In genomic region chr3:72152551-72153476, GRCh38 we compare ENCODE assay signal across 1 cellular context.
TF ChIP-seq lines count a peak whose summit lies in the region.

No MANE protein-coding gene starts in this region.

TF ChIP-seq in HepG2, 621 proteins besides CTCF, POLR2A, EP300 and RAD21 (continued from another document and continues in another):
- TF ChIP-seq FOXP4 (CRISPR knock-in tag; IDR thresholded peaks at IDR 0.05), result peak; percentile 22; the same call in 1 of the 2 replicates
- TF ChIP-seq RELA (CRISPR knock-in tag; IDR thresholded peaks at IDR 0.05), result no peak
- TF ChIP-seq ARID4A (CRISPR knock-in tag; IDR thresholded peaks at IDR 0.05; ENCODE audit: borderline replicate concordance), result peak; percentile 21; the same call in 1 of the 2 replicates
- no peak; the same call in 1 of the 2 replicates for TF ChIP-seq EEA1 (CRISPR knock-in tag; IDR thresholded peaks at IDR 0.05; ENCODE audit: borderline replicate concordance)
- TF ChIP-seq SALL2 (CRISPR knock-in tag; IDR thresholded peaks at IDR 0.05), result no peak
- TF ChIP-seq ZNF607 (CRISPR knock-in tag; IDR thresholded peaks at IDR 0.05; ENCODE audit: borderline replicate concordance), result peak; percentile 49; the same call in 1 of the 2 replicates
- peak; percentile 47 for TF ChIP-seq GATAD2A (CRISPR knock-in tag; IDR thresholded peaks at IDR 0.05)
- TF ChIP-seq, protein P1, sequence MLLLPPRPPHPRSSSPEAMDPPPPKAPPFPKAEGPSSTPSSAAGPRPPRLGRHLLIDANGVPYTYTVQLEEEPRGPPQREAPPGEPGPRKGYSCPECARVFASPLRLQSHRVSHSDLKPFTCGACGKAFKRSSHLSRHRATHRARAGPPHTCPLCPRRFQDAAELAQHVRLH (CRISPR knock-in tag; IDR thresholded peaks at IDR 0.05; ENCODE audit: borderline replicate concordance, low read depth), result no peak
- no peak for TF ChIP-seq TCF7 (IDR thresholded peaks at IDR 0.05; ENCODE audit: low read depth)
- TF ChIP-seq, protein P2, sequence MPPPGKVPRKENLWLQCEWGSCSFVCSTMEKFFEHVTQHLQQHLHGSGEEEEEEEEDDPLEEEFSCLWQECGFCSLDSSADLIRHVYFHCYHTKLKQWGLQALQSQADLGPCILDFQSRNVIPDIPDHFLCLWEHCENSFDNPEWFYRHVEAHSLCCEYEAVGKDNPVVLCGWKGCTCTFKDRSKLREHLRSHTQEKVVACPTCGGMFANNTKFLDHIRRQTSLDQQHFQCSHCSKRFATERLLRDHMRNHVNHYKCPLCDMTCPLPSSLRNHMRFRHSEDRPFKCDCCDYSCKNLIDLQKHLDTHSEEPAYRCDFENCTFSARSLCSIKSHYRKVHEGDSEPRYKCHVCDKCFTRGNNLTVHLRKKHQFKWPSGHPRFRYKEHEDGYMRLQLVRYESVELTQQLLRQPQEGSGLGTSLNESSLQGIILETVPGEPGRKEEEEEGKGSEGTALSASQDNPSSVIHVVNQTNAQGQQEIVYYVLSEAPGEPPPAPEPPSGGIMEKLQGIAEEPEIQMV (CRISPR knock-in tag; IDR thresholded peaks at IDR 0.05; ENCODE audit: low read depth), result 0 out of 2 replicates have a peak, but pooled peaks have one; percentile 19
- TF ChIP-seq, protein P3, sequence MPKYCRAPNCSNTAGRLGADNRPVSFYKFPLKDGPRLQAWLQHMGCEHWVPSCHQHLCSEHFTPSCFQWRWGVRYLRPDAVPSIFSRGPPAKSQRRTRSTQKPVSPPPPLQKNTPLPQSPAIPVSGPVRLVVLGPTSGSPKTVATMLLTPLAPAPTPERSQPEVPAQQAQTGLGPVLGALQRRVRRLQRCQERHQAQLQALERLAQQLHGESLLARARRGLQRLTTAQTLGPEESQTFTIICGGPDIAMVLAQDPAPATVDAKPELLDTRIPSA (CRISPR knock-in tag; IDR thresholded peaks at IDR 0.05; ENCODE audit: borderline replicate concordance), result peak; percentile 64; the same call in 1 of the 2 replicates
- 0 out of 2 replicates have a peak, but pooled peaks have one; percentile 60 for TF ChIP-seq ZNF572 (CRISPR knock-in tag; IDR thresholded peaks at IDR 0.05)
- TF ChIP-seq AGO1 (IDR thresholded peaks at IDR 0.05; ENCODE audit: low read depth, low read length, poor library complexity, severe bottlenecking), result no peak
- peak in 1 of 2 experiments; percentile 24; a peak in 1 of 4 replicates for TF ChIP-seq KLF16 (CRISPR knock-in tag; IDR thresholded peaks at IDR 0.05)
- TF ChIP-seq, protein P4, sequence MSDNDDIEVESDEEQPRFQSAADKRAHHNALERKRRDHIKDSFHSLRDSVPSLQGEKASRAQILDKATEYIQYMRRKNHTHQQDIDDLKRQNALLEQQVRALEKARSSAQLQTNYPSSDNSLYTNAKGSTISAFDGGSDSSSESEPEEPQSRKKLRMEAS (IDR thresholded peaks at IDR 0.05), result peak; percentile 67
- TF ChIP-seq ZNF652 (CRISPR knock-in tag; IDR thresholded peaks at IDR 0.05; ENCODE audit: borderline replicate concordance, low read depth), result peak; percentile 12; the same call in 1 of the 2 replicates
- no peak for TF ChIP-seq PHF21A (CRISPR knock-in tag; IDR thresholded peaks at IDR 0.05)
- TF ChIP-seq SAP130 (CRISPR knock-in tag; IDR thresholded peaks at IDR 0.05; ENCODE audit: low read depth), result peak; percentile 38
- TF ChIP-seq, protein P5, sequence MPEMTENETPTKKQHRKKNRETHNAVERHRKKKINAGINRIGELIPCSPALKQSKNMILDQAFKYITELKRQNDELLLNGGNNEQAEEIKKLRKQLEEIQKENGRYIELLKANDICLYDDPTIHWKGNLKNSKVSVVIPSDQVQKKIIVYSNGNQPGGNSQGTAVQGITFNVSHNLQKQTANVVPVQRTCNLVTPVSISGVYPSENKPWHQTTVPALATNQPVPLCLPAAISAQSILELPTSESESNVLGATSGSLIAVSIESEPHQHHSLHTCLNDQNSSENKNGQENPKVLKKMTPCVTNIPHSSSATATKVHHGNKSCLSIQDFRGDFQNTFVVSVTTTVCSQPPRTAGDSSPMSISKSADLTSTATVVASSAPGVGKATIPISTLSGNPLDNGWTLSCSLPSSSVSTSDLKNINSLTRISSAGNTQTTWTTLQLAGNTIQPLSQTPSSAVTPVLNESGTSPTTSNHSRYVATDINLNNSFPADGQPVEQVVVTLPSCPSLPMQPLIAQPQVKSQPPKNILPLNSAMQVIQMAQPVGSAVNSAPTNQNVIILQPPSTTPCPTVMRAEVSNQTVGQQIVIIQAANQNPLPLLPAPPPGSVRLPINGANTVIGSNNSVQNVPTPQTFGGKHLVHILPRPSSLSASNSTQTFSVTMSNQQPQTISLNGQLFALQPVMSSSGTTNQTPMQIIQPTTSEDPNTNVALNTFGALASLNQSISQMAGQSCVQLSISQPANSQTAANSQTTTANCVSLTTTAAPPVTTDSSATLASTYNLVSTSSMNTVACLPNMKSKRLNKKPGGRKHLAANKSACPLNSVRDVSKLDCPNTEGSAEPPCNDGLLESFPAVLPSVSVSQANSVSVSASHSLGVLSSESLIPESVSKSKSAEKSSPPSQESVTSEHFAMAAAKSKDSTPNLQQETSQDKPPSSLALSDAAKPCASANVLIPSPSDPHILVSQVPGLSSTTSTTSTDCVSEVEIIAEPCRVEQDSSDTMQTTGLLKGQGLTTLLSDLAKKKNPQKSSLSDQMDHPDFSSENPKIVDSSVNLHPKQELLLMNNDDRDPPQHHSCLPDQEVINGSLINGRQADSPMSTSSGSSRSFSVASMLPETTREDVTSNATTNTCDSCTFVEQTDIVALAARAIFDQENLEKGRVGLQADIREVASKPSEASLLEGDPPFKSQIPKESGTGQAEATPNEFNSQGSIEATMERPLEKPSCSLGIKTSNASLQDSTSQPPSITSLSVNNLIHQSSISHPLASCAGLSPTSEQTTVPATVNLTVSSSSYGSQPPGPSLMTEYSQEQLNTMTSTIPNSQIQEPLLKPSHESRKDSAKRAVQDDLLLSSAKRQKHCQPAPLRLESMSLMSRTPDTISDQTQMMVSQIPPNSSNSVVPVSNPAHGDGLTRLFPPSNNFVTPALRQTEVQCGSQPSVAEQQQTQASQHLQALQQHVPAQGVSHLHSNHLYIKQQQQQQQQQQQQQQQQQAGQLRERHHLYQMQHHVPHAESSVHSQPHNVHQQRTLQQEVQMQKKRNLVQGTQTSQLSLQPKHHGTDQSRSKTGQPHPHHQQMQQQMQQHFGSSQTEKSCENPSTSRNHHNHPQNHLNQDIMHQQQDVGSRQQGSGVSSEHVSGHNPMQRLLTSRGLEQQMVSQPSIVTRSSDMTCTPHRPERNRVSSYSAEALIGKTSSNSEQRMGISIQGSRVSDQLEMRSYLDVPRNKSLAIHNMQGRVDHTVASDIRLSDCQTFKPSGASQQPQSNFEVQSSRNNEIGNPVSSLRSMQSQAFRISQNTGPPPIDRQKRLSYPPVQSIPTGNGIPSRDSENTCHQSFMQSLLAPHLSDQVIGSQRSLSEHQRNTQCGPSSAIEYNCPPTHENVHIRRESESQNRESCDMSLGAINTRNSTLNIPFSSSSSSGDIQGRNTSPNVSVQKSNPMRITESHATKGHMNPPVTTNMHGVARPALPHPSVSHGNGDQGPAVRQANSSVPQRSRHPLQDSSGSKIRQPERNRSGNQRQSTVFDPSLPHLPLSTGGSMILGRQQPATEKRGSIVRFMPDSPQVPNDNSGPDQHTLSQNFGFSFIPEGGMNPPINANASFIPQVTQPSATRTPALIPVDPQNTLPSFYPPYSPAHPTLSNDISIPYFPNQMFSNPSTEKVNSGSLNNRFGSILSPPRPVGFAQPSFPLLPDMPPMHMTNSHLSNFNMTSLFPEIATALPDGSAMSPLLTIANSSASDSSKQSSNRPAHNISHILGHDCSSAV (CRISPR knock-in tag; IDR thresholded peaks at IDR 0.05; ENCODE audit: borderline replicate concordance), result no peak
- no peak for TF ChIP-seq SMYD3 (CRISPR knock-in tag; IDR thresholded peaks at IDR 0.05)
- 0 out of 2 replicates have a peak, but pooled peaks have one; percentile 32 for TF ChIP-seq BORCS8-MEF2B (CRISPR knock-in tag; IDR thresholded peaks at IDR 0.05)
- TF ChIP-seq NAIF1 (CRISPR knock-in tag; IDR thresholded peaks at IDR 0.05; ENCODE audit: borderline replicate concordance), result no peak
- TF ChIP-seq DMAP1 (CRISPR knock-in tag; IDR thresholded peaks at IDR 0.05), result 0 out of 2 replicates have a peak, but pooled peaks have one; percentile 28
- TF ChIP-seq ZNF510 (CRISPR knock-in tag; IDR thresholded peaks at IDR 0.05; ENCODE audit: low read depth), result 0 out of 2 replicates have a peak, but pooled peaks have one; percentile 31
- TF ChIP-seq SMAD9 (CRISPR knock-in tag; IDR thresholded peaks at IDR 0.05), result no peak
- TF ChIP-seq, protein P6, sequence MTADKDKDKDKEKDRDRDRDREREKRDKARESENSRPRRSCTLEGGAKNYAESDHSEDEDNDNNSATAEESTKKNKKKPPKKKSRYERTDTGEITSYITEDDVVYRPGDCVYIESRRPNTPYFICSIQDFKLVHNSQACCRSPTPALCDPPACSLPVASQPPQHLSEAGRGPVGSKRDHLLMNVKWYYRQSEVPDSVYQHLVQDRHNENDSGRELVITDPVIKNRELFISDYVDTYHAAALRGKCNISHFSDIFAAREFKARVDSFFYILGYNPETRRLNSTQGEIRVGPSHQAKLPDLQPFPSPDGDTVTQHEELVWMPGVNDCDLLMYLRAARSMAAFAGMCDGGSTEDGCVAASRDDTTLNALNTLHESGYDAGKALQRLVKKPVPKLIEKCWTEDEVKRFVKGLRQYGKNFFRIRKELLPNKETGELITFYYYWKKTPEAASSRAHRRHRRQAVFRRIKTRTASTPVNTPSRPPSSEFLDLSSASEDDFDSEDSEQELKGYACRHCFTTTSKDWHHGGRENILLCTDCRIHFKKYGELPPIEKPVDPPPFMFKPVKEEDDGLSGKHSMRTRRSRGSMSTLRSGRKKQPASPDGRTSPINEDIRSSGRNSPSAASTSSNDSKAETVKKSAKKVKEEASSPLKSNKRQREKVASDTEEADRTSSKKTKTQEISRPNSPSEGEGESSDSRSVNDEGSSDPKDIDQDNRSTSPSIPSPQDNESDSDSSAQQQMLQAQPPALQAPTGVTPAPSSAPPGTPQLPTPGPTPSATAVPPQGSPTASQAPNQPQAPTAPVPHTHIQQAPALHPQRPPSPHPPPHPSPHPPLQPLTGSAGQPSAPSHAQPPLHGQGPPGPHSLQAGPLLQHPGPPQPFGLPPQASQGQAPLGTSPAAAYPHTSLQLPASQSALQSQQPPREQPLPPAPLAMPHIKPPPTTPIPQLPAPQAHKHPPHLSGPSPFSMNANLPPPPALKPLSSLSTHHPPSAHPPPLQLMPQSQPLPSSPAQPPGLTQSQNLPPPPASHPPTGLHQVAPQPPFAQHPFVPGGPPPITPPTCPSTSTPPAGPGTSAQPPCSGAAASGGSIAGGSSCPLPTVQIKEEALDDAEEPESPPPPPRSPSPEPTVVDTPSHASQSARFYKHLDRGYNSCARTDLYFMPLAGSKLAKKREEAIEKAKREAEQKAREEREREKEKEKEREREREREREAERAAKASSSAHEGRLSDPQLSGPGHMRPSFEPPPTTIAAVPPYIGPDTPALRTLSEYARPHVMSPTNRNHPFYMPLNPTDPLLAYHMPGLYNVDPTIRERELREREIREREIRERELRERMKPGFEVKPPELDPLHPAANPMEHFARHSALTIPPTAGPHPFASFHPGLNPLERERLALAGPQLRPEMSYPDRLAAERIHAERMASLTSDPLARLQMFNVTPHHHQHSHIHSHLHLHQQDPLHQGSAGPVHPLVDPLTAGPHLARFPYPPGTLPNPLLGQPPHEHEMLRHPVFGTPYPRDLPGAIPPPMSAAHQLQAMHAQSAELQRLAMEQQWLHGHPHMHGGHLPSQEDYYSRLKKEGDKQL (CRISPR knock-in tag; IDR thresholded peaks at IDR 0.05; ENCODE audit: low read depth), result no peak
- no peak for TF ChIP-seq ZMYM4 (CRISPR knock-in tag; IDR thresholded peaks at IDR 0.05)
- TF ChIP-seq NONO (IDR thresholded peaks at IDR 0.05), result no peak
- peak; percentile 37; the same call in 1 of the 2 replicates for TF ChIP-seq NONO (CRISPR knock-in tag; conservative IDR thresholded peaks at IDR 0.05)
- no peak for TF ChIP-seq IRX3 (CRISPR knock-in tag; IDR thresholded peaks at IDR 0.05; ENCODE audit: borderline replicate concordance, low read depth)
- TF ChIP-seq, protein P7, sequence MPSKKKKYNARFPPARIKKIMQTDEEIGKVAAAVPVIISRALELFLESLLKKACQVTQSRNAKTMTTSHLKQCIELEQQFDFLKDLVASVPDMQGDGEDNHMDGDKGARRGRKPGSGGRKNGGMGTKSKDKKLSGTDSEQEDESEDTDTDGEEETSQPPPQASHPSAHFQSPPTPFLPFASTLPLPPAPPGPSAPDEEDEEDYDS (CRISPR knock-in tag; IDR thresholded peaks at IDR 0.05), result peak; percentile 40; the same call in 1 of the 2 replicates
